ENCODE assay signal across 13 cellular contexts in genomic region chr5:142122116-142122515, GRCh38.
"Had no signal": no experiment of that assay in that cellular context is flagged by ENCODE, and none has a peak within 500 bp of the region (broad histone marks: within the 10 kb centered on the region; RNA-seq: fewer than 3 reads in every experiment).

No MANE protein-coding gene starts in this region.

- H3K36me3 Mint-ChIP-seq: natural killer cell had no signal

- DNase-seq: activated CD4-positive, alpha-beta T cell treated with anti-CD3 and anti-CD28 coated beads, Interleukin-2, amount 50 U/mL, for 1 hour; dorsolateral prefrontal cortex; glutamatergic neuron; hypothalamus; left ventricle myocardium inferior; mucosa of descending colon; natural killer cell; retina; stimulated activated CD4-positive, alpha-beta T cell treated with anti-CD3 and anti-CD28 coated beads, Interleukin-12 subunit alpha, Interleukin-12 subunit beta, amount 100 ng/mL, for 4 hours; stimulated activated CD4-positive, alpha-beta T cell treated with anti-CD3 and anti-CD28 coated beads, Interleukin-2, amount 100 ng/mL, for 24 hours; SW 1271; uterus had no signal

- H3K27ac Mint-ChIP-seq: memory B cell had no signal

- H3K27me3 Mint-ChIP-seq: memory B cell had no signal

- H3K9me3 Mint-ChIP-seq: memory B cell, natural killer cell had no signal

- H3K4me3 Mint-ChIP-seq: memory B cell had no signal

- ATAC-seq: mucosa of descending colon, natural killer cell had no signal
